15 cellular contexts compared by ENCODE assay signal in genomic region chr6:80641591-80641990, GRCh38.
"Had no signal": no experiment of that assay in that cellular context is flagged by ENCODE, and none has a peak within 500 bp of the region (broad histone marks: within the 10 kb centered on the region; RNA-seq: fewer than 3 reads in every experiment).

No MANE protein-coding gene starts in this region.

- H3K27ac ChIP-seq: adrenal gland, body of pancreas, left ventricle myocardium inferior, parathyroid adenoma, sigmoid colon, upper lobe of left lung had no signal

- DNase-seq: activated CD4-positive, alpha-beta T cell treated with anti-CD3 and anti-CD28 coated beads, Interleukin-2, amount 50 U/mL, for 4 hours; activated CD4-positive, CD25-positive, alpha-beta regulatory T cell treated with anti-CD3 and anti-CD28 coated beads, Interleukin-2, amount 50 U/mL, for 72 hours; activated T-cell treated with anti-CD3 and anti-CD28 coated beads, Interleukin-2, amount 50 U/mL, for 1 hour; adrenal gland; body of pancreas; cortex of kidney; effector CD4-positive, alpha-beta T cell; kidney; left ventricle myocardium inferior; naive thymus-derived CD8-positive, alpha-beta T cell; sigmoid colon; stimulated activated CD4-positive, alpha-beta T cell treated with anti-CD3 and anti-CD28 coated beads, Interleukin-1b, Interleukin-23, amount 100 ng/mL, for 48 hours; stimulated activated naive CD8-positive, alpha-beta T cell treated with anti-CD3 and anti-CD28 coated beads, Interleukin-15, amount 100 ng/mL, for 72 hours; upper lobe of left lung had no signal

- ATAC-seq: body of pancreas; naive thymus-derived CD8-positive, alpha-beta T cell; stimulated activated naive CD8-positive, alpha-beta T cell treated with anti-CD3 and anti-CD28 coated beads, Interleukin-15, amount 100 ng/mL, for 72 hours had no signal

- H3K79me2 ChIP-seq: parathyroid adenoma had no signal

- H3K4me3 ChIP-seq: adrenal gland, body of pancreas, left ventricle myocardium inferior, sigmoid colon, upper lobe of left lung had no signal

- H3K9ac ChIP-seq: parathyroid adenoma had no signal

- H2AFZ ChIP-seq: parathyroid adenoma had no signal

- H3K27me3 ChIP-seq: adrenal gland, body of pancreas, sigmoid colon, upper lobe of left lung had no signal

- H3K9me3 ChIP-seq: adrenal gland, body of pancreas, upper lobe of left lung had no signal

- H3K4me1 ChIP-seq: adrenal gland, body of pancreas, left ventricle myocardium inferior, parathyroid adenoma, sigmoid colon had no signal

- H3K36me3 ChIP-seq: adrenal gland, left ventricle myocardium inferior, sigmoid colon, upper lobe of left lung had no signal
